13 cellular contexts compared by ENCODE assay signal in the genomic region with DNA sequence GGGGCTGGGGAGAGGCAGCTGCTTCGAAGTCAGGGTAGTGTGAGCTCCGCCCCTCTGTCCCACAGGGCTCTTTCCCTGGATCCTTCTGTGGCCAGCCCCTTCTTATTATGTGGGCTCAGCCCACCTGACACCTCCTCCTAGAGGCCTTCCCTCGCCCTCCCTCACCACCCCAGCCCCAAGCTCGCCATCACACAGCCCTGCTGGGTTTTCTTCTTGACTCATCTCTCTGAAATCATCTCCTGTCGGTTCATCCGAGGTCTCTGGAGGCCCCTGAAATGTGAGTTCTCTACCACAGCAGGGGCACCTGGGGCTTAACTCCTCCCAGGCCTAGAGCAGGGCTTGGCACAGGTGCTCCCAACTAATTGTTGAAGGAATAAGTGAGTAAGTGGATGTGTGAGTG.
"Had no signal": no experiment of that assay in that cellular context is flagged by ENCODE, and none has a peak within 500 bp of the region (broad histone marks: within the 10 kb centered on the region; RNA-seq: fewer than 3 reads in every experiment).

No MANE protein-coding gene starts in this region.

- H3K9me3 ChIP-seq: neutrophil, vagina had no signal

- ATAC-seq: activated CD8-positive, alpha-beta T cell treated with anti-CD3 and anti-CD28 coated beads, Interleukin-2, amount 10 ng/mL, durations not matched to agents 7 days and 5 days; left lobe of liver had no signal

- H3K4me3 ChIP-seq: breast epithelium, tibial artery, vagina had no signal

- H3K27ac Mint-ChIP-seq: activated CD8-positive, alpha-beta T cell treated with anti-CD3 and anti-CD28 coated beads, Interleukin-2, amount 10 ng/mL, durations not matched to agents 7 days and 5 days; activated naive CD8-positive, alpha-beta T cell treated with anti-CD3 and anti-CD28 coated beads, Interleukin-2, amount 10 ng/mL, durations not matched to agents 7 days and 5 days had no signal

- H3K9ac ChIP-seq: parathyroid adenoma had no signal

- H3K27ac ChIP-seq: neutrophil, parathyroid adenoma, tibial artery, vagina had no signal

- H3K4me1 ChIP-seq: breast epithelium, parathyroid adenoma, tibial artery, vagina had no signal

- H3K79me2 ChIP-seq: parathyroid adenoma had no signal

- H3K36me3 ChIP-seq: breast epithelium, neutrophil, tibial artery, vagina had no signal

- H3K27me3 ChIP-seq: breast epithelium, neutrophil, vagina had no signal

- DNase-seq: activated CD4-positive, alpha-beta T cell treated with anti-CD3 and anti-CD28 coated beads for 48 hours; activated CD8-positive, alpha-beta memory T cell treated with anti-CD3 and anti-CD28 coated beads, Interleukin-2, amount 50 U/mL, for 4 hours; activated CD8-positive, alpha-beta T cell treated with anti-CD3 and anti-CD28 coated beads, Interleukin-2, amount 10 ng/mL, durations not matched to agents 7 days and 5 days; activated naive CD8-positive, alpha-beta T cell treated with anti-CD3 and anti-CD28 coated beads, Interleukin-2, amount 10 ng/mL, durations not matched to agents 7 days and 5 days; naive B cell; stimulated activated CD4-positive, alpha-beta T cell treated with anti-CD3 and anti-CD28 coated beads, Interleukin-1b, Interleukin-23, amount 100 ng/mL, for 48 hours; T-helper 2 cell; tibial artery had no signal

- H3K4me3 Mint-ChIP-seq: activated CD8-positive, alpha-beta T cell treated with anti-CD3 and anti-CD28 coated beads, Interleukin-2, amount 10 ng/mL, durations not matched to agents 7 days and 5 days; activated naive CD8-positive, alpha-beta T cell treated with anti-CD3 and anti-CD28 coated beads, Interleukin-2, amount 10 ng/mL, durations not matched to agents 7 days and 5 days; naive B cell had no signal

- H3K36me3 Mint-ChIP-seq: activated naive CD8-positive, alpha-beta T cell treated with anti-CD3 and anti-CD28 coated beads, Interleukin-2, amount 10 ng/mL, durations not matched to agents 7 days and 5 days; naive B cell had no signal

- H2AFZ ChIP-seq: parathyroid adenoma had no signal
